11 cellular contexts compared by ENCODE assay signal in genomic region chr10:58577394-58577793, GRCh38.
DNase-seq lines count a peak whose midpoint lies in the region; ATAC-seq and TF ChIP-seq lines count a peak whose summit lies in the region.
"Had no signal": no experiment of that assay in that cellular context is flagged by ENCODE, and none has a peak within 500 bp of the region (broad histone marks: within the 10 kb centered on the region; RNA-seq: fewer than 3 reads in every experiment).

No MANE protein-coding gene starts in this region.

- in situ Hi-C loops in gastrocnemius medialis (cut with MboI; ENCODE audit: low sequenced_read_pairs in 4 of 4) = no loop called here

- no peak for TF ChIP-seq CTCF in CD14-positive monocyte (IDR thresholded peaks at IDR 0.05)
- no peak for TF ChIP-seq CTCF in gastrocnemius medialis (IDR thresholded peaks at IDR 0.05 in 4 of 5, conservative IDR thresholded peaks at IDR 0.05 in 1 of 5)

- H3K4me3 ChIP-seq in gastrocnemius medialis = no peak overlapping the region

- no peaks in the 10 kb centered on the region for H3K9me3 ChIP-seq in gastrocnemius medialis

- no peak for TF ChIP-seq POLR2A in gastrocnemius medialis (IDR thresholded peaks at IDR 0.05)

- H3K27me3 Mint-ChIP-seq in CD14-positive monocyte (ENCODE audit: low read depth in 3 of 3) = no peaks in the 10 kb centered on the region

- H3K27me3 ChIP-seq in gastrocnemius medialis = no peaks in the 10 kb centered on the region

- intact Hi-C loops in CD14-positive monocyte (cut with micrococcal nuclease) = no loop called here
- intact Hi-C loops in gastrocnemius medialis (cut with DNase I; ENCODE audit: low total_unique reads) = no loop called here

- peak overlapping the region in 1 of 2 donors; percentile 46 for H3K4me3 Mint-ChIP-seq in CD14-positive monocyte
- H3K4me3 Mint-ChIP-seq: activated CD8-positive, alpha-beta T cell treated with anti-CD3 and anti-CD28 coated beads, Interleukin-2, amount 10 ng/mL, durations not matched to agents 7 days and 5 days had no signal

- H3K27ac Mint-ChIP-seq in CD14-positive monocyte = peak overlapping the region; percentile 15 to 77 (median 51)
- H3K27ac Mint-ChIP-seq: activated CD8-positive, alpha-beta T cell treated with anti-CD3 and anti-CD28 coated beads, Interleukin-2, amount 10 ng/mL, durations not matched to agents 7 days and 5 days had no signal

- H3K36me3 ChIP-seq in gastrocnemius medialis = no peaks in the 10 kb centered on the region

- H3K4me1 Mint-ChIP-seq in CD14-positive monocyte = peaks cover 45% of the 10 kb centered on the region

- ATAC-seq in gastrocnemius medialis (peak; percentile 59 to 67), GM21528 (IDR thresholded peaks at IDR 0.05; ENCODE audit: low FRiP score, unreplicated experiment) (no peak), GM18502 (IDR thresholded peaks at IDR 0.05; ENCODE audit: poor library complexity, unreplicated experiment) (no peak)
- ATAC-seq: activated CD8-positive, alpha-beta T cell treated with anti-CD3 and anti-CD28 coated beads, Interleukin-2, amount 10 ng/mL, durations not matched to agents 7 days and 5 days had no signal

- peaks cover 0 to 2% (median 0%) of the 10 kb centered on the region in 7 donors for H3K9me3 Mint-ChIP-seq in CD14-positive monocyte

- DNase-seq in CD14-positive monocyte (ENCODE audit: low spot score) (no peak), RPMI7951 (ENCODE audit: low read depth) (peak; percentile 58), fibroblast of the conjunctiva (ENCODE audit: low read depth) (peak; percentile 64), gastrocnemius medialis (no peak)
- no peak for DNase-seq in stimulated activated CD4-positive, alpha-beta T cell treated with anti-CD3 and anti-CD28 coated beads, Interleukin-4, amount 100 ng/mL, for 1 hour
- no peak for DNase-seq in activated naive CD4-positive, alpha-beta T cell (lab: John Stamatoyannopoulos, UW)
- DNase-seq: activated CD8-positive, alpha-beta T cell treated with anti-CD3 and anti-CD28 coated beads, Interleukin-2, amount 10 ng/mL, durations not matched to agents 7 days and 5 days; amygdala; H7 had no signal

- peak overlapping the region; percentile 21 to 56 (median 42) for H3K27ac ChIP-seq in gastrocnemius medialis

- peaks cover 42 to 44% of the 10 kb centered on the region in 2 donors for H3K4me1 ChIP-seq in gastrocnemius medialis

- H3K36me3 Mint-ChIP-seq in CD14-positive monocyte = peaks cover 0 to 4% of the 10 kb centered on the region in 2 donors

Comparison
In these comparisons a context has a peak if more than half of its experiments do, and no peak if none do; other contexts are left out.
1. DNase-seq: peak in RPMI7951 (single experiment) and fibroblast of the conjunctiva (single experiment); none in CD14-positive monocyte (single experiment), gastrocnemius medialis (0 of 2), stimulated activated CD4-positive, alpha-beta T cell treated with anti-CD3 and anti-CD28 coated beads, Interleukin-4, amount 100 ng/mL, for 1 hour (single experiment) and activated naive CD4-positive, alpha-beta T cell (0 of 4).
2. ATAC-seq: peak in gastrocnemius medialis (2 of 2); none in GM21528 (single experiment) and GM18502 (single experiment).